17 cellular contexts compared by ENCODE assay signal in the genomic region with DNA sequence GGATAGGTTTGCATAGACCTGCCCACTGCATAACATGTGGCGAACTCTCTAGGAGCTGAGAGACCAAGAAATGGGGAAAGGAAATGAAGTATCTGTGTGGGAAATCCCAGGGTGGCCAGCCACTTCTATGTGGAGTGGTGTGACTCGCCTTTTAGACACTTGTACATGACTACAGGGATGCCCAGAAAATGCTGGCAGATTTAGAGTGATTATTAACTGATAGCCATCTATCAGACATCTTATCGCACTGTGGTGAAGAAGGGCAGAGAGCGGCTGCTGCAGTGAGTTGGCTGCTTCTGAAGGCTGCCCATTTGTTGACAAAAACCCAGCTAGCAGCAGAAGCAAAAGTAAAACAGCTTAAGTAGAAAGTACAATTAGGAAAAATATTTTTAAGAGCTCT. TPM values are rescaled to one million over a fixed set of nuclear protein-coding genes. Genes with fewer than 3 reads are reported as not detected.
DNase-seq lines count a peak whose midpoint lies in the region; ATAC-seq and TF ChIP-seq lines count a peak whose summit lies in the region.
"Had no signal": no experiment of that assay in that cellular context is flagged by ENCODE, and none has a peak within 500 bp of the region (broad histone marks: within the 10 kb centered on the region; RNA-seq: fewer than 3 reads in every experiment).

No MANE protein-coding gene starts in this region.

- no peaks in the 10 kb centered on the region for H3K9me2 ChIP-seq in PC-9 (ENCODE audit: insufficient read depth)

- H3K36me3 ChIP-seq in PC-9 (ENCODE audit: low read depth) (no peaks in the 10 kb centered on the region), endodermal cell (ENCODE audit: control insufficient read depth, insufficient read depth, low read length) (no peaks in the 10 kb centered on the region), mesenchymal stem cell (ENCODE audit: control insufficient read depth in 1 of 2, insufficient read depth in 2 of 2, low read depth in 1 of 2, low read length in 2 of 2) (no peaks in the 10 kb centered on the region)
- H3K36me3 ChIP-seq: HAP-1, upper lobe of right lung had no signal

- H3K4me1 ChIP-seq in PC-9 (replicated peaks; ENCODE audit: insufficient read depth) = peaks cover 26% of the 10 kb centered on the region
- H3K4me1 ChIP-seq in endodermal cell (ENCODE audit: control insufficient read depth, insufficient read depth, low read length) = no peaks in the 10 kb centered on the region
- peaks cover 4% of the 10 kb centered on the region for H3K4me1 ChIP-seq in mesenchymal stem cell (ENCODE audit: control insufficient read depth, insufficient read depth, low read depth, low read length)
- H3K4me1 ChIP-seq: HAP-1, upper lobe of right lung had no signal

- no TSS peak for BruUV-seq in PC-9 (replicated peaks; lab: Mats Ljungman, UMichigan)

- H3K27ac Mint-ChIP-seq in endodermal cell = no peak overlapping the region
- H3K27ac Mint-ChIP-seq: brain had no signal

- peak; percentile 4 for DNase-seq in ELF-1 (ENCODE audit: low read depth, low spot score)
- DNase-seq in PC-9 = peak; percentile 10 to 66
- DNase-seq in endodermal cell = peak; percentile 45
- peak; percentile 29 for DNase-seq in mesenchymal stem cell
- no peak for DNase-seq in NCI-H1417 treated with DMSO at 0.1 percent for 48 hours (lab: John Stamatoyannopoulos, UW)
- no peak for DNase-seq in NCI-H1436 (lab: John Stamatoyannopoulos, UW)
- DNase-seq: activated CD4-positive, CD25-positive, alpha-beta regulatory T cell; activated gamma-delta T cell; DMS79; NCI-H146; upper lobe of right lung had no signal

- no peaks in the 10 kb centered on the region for H3K79me2 ChIP-seq in PC-9 (ENCODE audit: low read depth)

- peak overlapping the region in 1 of 2 experiments; percentile 18 for H2BK12ac ChIP-seq in mesenchymal stem cell (ENCODE audit: low read length in 2 of 2)

- no peak overlapping the region for H3K23ac ChIP-seq in mesenchymal stem cell (ENCODE audit: low read length in 2 of 2)

- TF ChIP-seq CTCF in PC-9 (conservative IDR thresholded peaks at IDR 0.05) (no peak), endodermal cell (conservative IDR thresholded peaks at IDR 0.05) (no peak)

- H3K9me3 Mint-ChIP-seq in endodermal cell = no peaks in the 10 kb centered on the region

- no peak for ATAC-seq in HG03175 (IDR thresholded peaks at IDR 0.05; ENCODE audit: unreplicated experiment)
- no peak for ATAC-seq in HG03135 (IDR thresholded peaks at IDR 0.05; ENCODE audit: unreplicated experiment)
- ATAC-seq: K562, upper lobe of right lung had no signal

- no peaks in the 10 kb centered on the region for H3K79me1 ChIP-seq in mesenchymal stem cell (replicated peaks; ENCODE audit: low read length, poor library complexity, severe bottlenecking)

- 82 to 85% methylated on average over 3 to 4 of the region's 4 CpGs for WGBS in endodermal cell (ENCODE audit: insufficient coverage in 1 of 2, insufficient read length in 1 of 2), 2 experiments
- WGBS in mesenchymal stem cell = 31% methylated on average over 4 of the region's 4 CpGs

- H3K27me3 ChIP-seq in PC-9 (ENCODE audit: insufficient read depth, low read depth) = no peaks in the 10 kb centered on the region
- no peaks in the 10 kb centered on the region for H3K27me3 ChIP-seq in endodermal cell (ENCODE audit: control insufficient read depth, insufficient read depth, low read length, poor library complexity, severe bottlenecking)
- H3K27me3 ChIP-seq in mesenchymal stem cell (ENCODE audit: control insufficient read depth in 1 of 2, insufficient read depth in 1 of 2, low read length in 2 of 2) = no peaks in the 10 kb centered on the region
- H3K27me3 ChIP-seq: upper lobe of right lung had no signal

- H2AK5ac ChIP-seq in mesenchymal stem cell (ENCODE audit: low read length, severe bottlenecking) = peak overlapping the region; percentile 61

- H3K27ac ChIP-seq in PC-9 (peak overlapping the region; percentile 71), endodermal cell (ENCODE audit: low read depth, low read length) (no peak overlapping the region), mesenchymal stem cell (ENCODE audit: low read length, poor library complexity, severe bottlenecking) (peak overlapping the region; percentile 31)
- H3K27ac ChIP-seq: upper lobe of right lung had no signal

- H3K4me2 ChIP-seq in PC-9 (peak overlapping the region; percentile 64), mesenchymal stem cell (ENCODE audit: low read length, poor library complexity, severe bottlenecking) (no peak overlapping the region)

- intact Hi-C loops in PC-9 (cut with micrococcal nuclease; ENCODE audit: unreplicated experiment) = loop anchor here (2.0 to 10.0 kb wide), 4 partner anchors 65 to 217 kb away; no protein-coding TSS in a partner anchor

- H3F3A ChIP-seq in PC-9 (ENCODE audit: insufficient read depth, low read depth) = peaks cover 14% of the 10 kb centered on the region; the same call in 1 of the 2 replicates

- H3K4me3 ChIP-seq in PC-9 (peak overlapping the region; percentile 11; the same call in 1 of the 2 replicates), endodermal cell (ENCODE audit: low read length) (no peak overlapping the region), mesenchymal stem cell (ENCODE audit: insufficient read depth in 1 of 2, low read depth in 1 of 2, low read length in 2 of 2) (no peak overlapping the region)
- H3K4me3 ChIP-seq: HAP-1, K562, upper lobe of right lung had no signal

- H3K9me3 ChIP-seq in PC-9 (ENCODE audit: insufficient read depth, low read depth) (no peaks in the 10 kb centered on the region), endodermal cell (ENCODE audit: control insufficient read depth, low read length) (peaks cover 3% of the 10 kb centered on the region), mesenchymal stem cell (ENCODE audit: control insufficient read depth, low read length) (peaks cover 4% of the 10 kb centered on the region)
- H3K9me3 ChIP-seq: HAP-1, upper lobe of right lung had no signal

- no peaks in the 10 kb centered on the region for H4K20me1 ChIP-seq in PC-9 (ENCODE audit: insufficient read depth)

- no peaks in the 10 kb centered on the region for H3K36me3 Mint-ChIP-seq in endodermal cell (ENCODE audit: low read depth)
- H3K36me3 Mint-ChIP-seq: brain had no signal

- CTCF ChIA-PET in PC-9 (lab: Charles Lee) = no interaction called here

- no peak overlapping the region for H4K8ac ChIP-seq in mesenchymal stem cell (ENCODE audit: low read length)

- no peak overlapping the region for H3K14ac ChIP-seq in mesenchymal stem cell (ENCODE audit: low read length in 2 of 2)

- POLR2A ChIA-PET in PC-9 (lab: Charles Lee; ENCODE audit: unreplicated experiment) = no interaction called here

- no peak overlapping the region for H3K4ac ChIP-seq in mesenchymal stem cell (ENCODE audit: low read depth in 1 of 2, low read length in 2 of 2)

- peaks cover 10% of the 10 kb centered on the region for H3K4me1 Mint-ChIP-seq in endodermal cell

- no peak overlapping the region for H3K4me3 Mint-ChIP-seq in endodermal cell
- H3K4me3 Mint-ChIP-seq: brain had no signal

- H2AFZ ChIP-seq in PC-9 (no peak overlapping the region; the same call in 1 of the 2 replicates), mesenchymal stem cell (ENCODE audit: low read depth, low read length) (no peak overlapping the region)

- H3K9ac ChIP-seq in endodermal cell (ENCODE audit: extremely low read depth, low read length, poor library complexity, severe bottlenecking) (no peak overlapping the region), mesenchymal stem cell (ENCODE audit: low read length) (no peak overlapping the region)

- H2BK120ac ChIP-seq in mesenchymal stem cell (ENCODE audit: low read depth, low read length) = no peak overlapping the region

- peak overlapping the region; percentile 53 for H2BK5ac ChIP-seq in mesenchymal stem cell (ENCODE audit: low read depth, low read length, poor library complexity, severe bottlenecking)

- H2BK15ac ChIP-seq in mesenchymal stem cell (ENCODE audit: low read depth, poor library complexity, severe bottlenecking) = no peak overlapping the region

- H3K27me3 Mint-ChIP-seq in endodermal cell (ENCODE audit: insufficient read depth) = no peaks in the 10 kb centered on the region

- H4K91ac ChIP-seq in mesenchymal stem cell (ENCODE audit: low read length) = no peak overlapping the region

- no peak overlapping the region for H3K18ac ChIP-seq in mesenchymal stem cell (ENCODE audit: low read depth in 1 of 2, low read length in 2 of 2)

RNA-seq across cellular contexts. Expression of gene STAC, which starts 18.1 kb away (rescaled TPM):
- 14.7 and 17.6 TPM in 2 replicates for total RNA-seq in PC-9 (2021)
- 1 to 10 TPM in 1 of 2 donors, under 1 TPM in 1; 0.80 to 1.2 TPM for total RNA-seq in endodermal cell
- polyA plus RNA-seq in endodermal cell (2013, experiment 1 of 2) = 4.4 TPM
- 4.4 TPM for polyA plus RNA-seq in endodermal cell (2013, experiment 2 of 2)
- 0.04 TPM for polyA plus RNA-seq in mesenchymal stem cell (2013, experiment 1 of 2)
- polyA plus RNA-seq in mesenchymal stem cell (2013, experiment 2 of 2) = 0.04 TPM
- total RNA-seq: K562; T-helper 1 cell treated with Interleukin-12 subunit alpha and Interleukin-12 subunit beta and Interleukin-4 antibody, amounts not matched to agents 30 ng/mL and 1 ng/mL, for 36 hours had no signal

Comparison
In these comparisons a context has a peak if more than half of its experiments do, and no peak if none do; other contexts are left out.
1. DNase-seq: peak in ELF-1 (single experiment), PC-9 (2 of 2), endodermal cell (single experiment) and mesenchymal stem cell (single experiment); none in NCI-H1417 treated with DMSO at 0.1 percent for 48 hours (single experiment) and NCI-H1436 (single experiment).